In genomic region chr17:39200957-39201510, GRCh38 we compare ENCODE assay signal across 9 cellular contexts. TPM values are rescaled to one million over a fixed set of nuclear protein-coding genes. Genes with fewer than 3 reads are reported as not detected.
DNase-seq lines count a peak whose midpoint lies in the region; ATAC-seq, FAIRE-seq and TF ChIP-seq lines count a peak whose summit lies in the region.
"Had no signal": no experiment of that assay in that cellular context is flagged by ENCODE, and none has a peak within 500 bp of the region (broad histone marks: within the 10 kb centered on the region; RNA-seq: fewer than 3 reads in every experiment).

No MANE protein-coding gene starts in this region.

- H2AFZ ChIP-seq in HepG2 (ENCODE audit: low read length), result no peak overlapping the region

- no peaks in the 10 kb centered on the region; a peak in 1 of 5 replicates for H3K27me3 ChIP-seq in HepG2 (ENCODE audit: control insufficient read depth in 1 of 2, insufficient read depth in 2 of 2, low read length in 2 of 2)
- H3K27me3 ChIP-seq in tibial artery, result no peaks in the 10 kb centered on the region

- peak in 1 of 2 experiments; percentile 57; a peak in 2 of 4 replicates for TF ChIP-seq POLR2A in HepG2 (IDR thresholded peaks at IDR 0.05; ENCODE audit: insufficient read depth in 1 of 2, low read depth in 2 of 2, low read length in 2 of 2)

- H3K36me3 Mint-ChIP-seq in activated CD8-positive, alpha-beta memory T cell treated with anti-CD3 and anti-CD28 coated beads, Interleukin-2, amount 10 ng/mL, durations not matched to agents 7 days and 5 days, result peaks cover 43% of the 10 kb centered on the region
- H3K36me3 Mint-ChIP-seq in activated naive CD8-positive, alpha-beta T cell treated with anti-CD3 and anti-CD28 coated beads, Interleukin-2, amount 10 ng/mL, durations not matched to agents 7 days and 5 days, result peaks cover 34% of the 10 kb centered on the region

- H3K9me3 ChIP-seq in HepG2 (ENCODE audit: low read length) (no peaks in the 10 kb centered on the region), tibial artery (no peaks in the 10 kb centered on the region)

- ATAC-seq in activated CD8-positive, alpha-beta memory T cell treated with anti-CD3 and anti-CD28 coated beads, Interleukin-2, amount 10 ng/mL, durations not matched to agents 7 days and 5 days, result no peak
- no peak for ATAC-seq in activated naive CD8-positive, alpha-beta T cell treated with anti-CD3 and anti-CD28 coated beads, Interleukin-2, amount 10 ng/mL, durations not matched to agents 7 days and 5 days (ENCODE audit: low read depth)
- no peak for ATAC-seq in HepG2
- ATAC-seq in HG02884 (IDR thresholded peaks at IDR 0.05; ENCODE audit: unreplicated experiment), result no peak

- peaks cover 46% of the 10 kb centered on the region for H3K4me1 ChIP-seq in HepG2 (ENCODE audit: insufficient read depth, low read length)
- H3K4me1 ChIP-seq in tibial artery, result peaks cover 0 to 38% (median 32%) of the 10 kb centered on the region in 4 donors

- H3K4me3 ChIP-seq in HepG2 (replicated peaks in 1 of 3; ENCODE audit: insufficient read depth in 1 of 3, low read depth in 2 of 3, low read length in 3 of 3), result peak overlapping the region; percentile 65 to 92 (median 77)
- peak overlapping the region; percentile 81 to 83 for H3K4me3 ChIP-seq in tibial artery

- 21% methylated on average over 11 of the region's 11 CpGs for WGBS in HepG2 (ENCODE audit: low lambda C conversion rate)

- FAIRE-seq in HepG2 (lab: Jason Lieb, UNC), result no peak

- TF ChIP-seq EP300 in HepG2 (IDR thresholded peaks at IDR 0.05; ENCODE audit: low read depth in 2 of 2, low read length in 2 of 2) (no peak), HepG2 (CRISPR knock-in tag; IDR thresholded peaks at IDR 0.05; ENCODE audit: borderline replicate concordance) (no peak)

- POLR2A ChIA-PET in activated naive CD8-positive, alpha-beta T cell treated with anti-CD3 and anti-CD28 coated beads, Interleukin-2, amount 10 ng/mL, durations not matched to agents 7 days and 5 days (lab: Charles Lee), result interaction anchor here (0.7 to 1.6 kb wide), 2 partner anchors 30 to 364 kb away, joined by 3 to 4 read pairs; no protein-coding TSS in a partner anchor
- POLR2A ChIA-PET in HepG2 (lab: Yijun Ruan, JAX), result interaction anchor here (1.6 kb wide), 1 partner anchor 328 kb away, joined by 5 read pairs; no protein-coding TSS in a partner anchor

- TF ChIP-seq CTCF in HepG2 (CRISPR knock-in tag; IDR thresholded peaks at IDR 0.05) (no peak), tibial artery (IDR thresholded peaks at IDR 0.05) (no peak)

- H3K9me3 Mint-ChIP-seq in activated CD8-positive, alpha-beta memory T cell treated with anti-CD3 and anti-CD28 coated beads, Interleukin-2, amount 10 ng/mL, durations not matched to agents 7 days and 5 days (ENCODE audit: low read depth), result no peaks in the 10 kb centered on the region
- no peaks in the 10 kb centered on the region for H3K9me3 Mint-ChIP-seq in activated naive CD8-positive, alpha-beta T cell treated with anti-CD3 and anti-CD28 coated beads, Interleukin-2, amount 10 ng/mL, durations not matched to agents 7 days and 5 days

- peak overlapping the region; percentile 99 for H3K27ac Mint-ChIP-seq in activated CD8-positive, alpha-beta memory T cell treated with anti-CD3 and anti-CD28 coated beads, Interleukin-2, amount 10 ng/mL, durations not matched to agents 7 days and 5 days
- peak overlapping the region; percentile 97 for H3K27ac Mint-ChIP-seq in activated naive CD8-positive, alpha-beta T cell treated with anti-CD3 and anti-CD28 coated beads, Interleukin-2, amount 10 ng/mL, durations not matched to agents 7 days and 5 days

- peak overlapping the region; percentile 98 for H3K9ac ChIP-seq in HepG2 (ENCODE audit: insufficient read depth, low read depth, low read length)

- in situ Hi-C loops in HepG2 (cut with HindIII; ENCODE audit: extremely low pct_ligation_motif_present, low pct_unique_long_range_greater_than_20kb), result no loop called here

- H3K27me3 Mint-ChIP-seq in activated CD8-positive, alpha-beta memory T cell treated with anti-CD3 and anti-CD28 coated beads, Interleukin-2, amount 10 ng/mL, durations not matched to agents 7 days and 5 days, result no peaks in the 10 kb centered on the region
- H3K27me3 Mint-ChIP-seq in activated naive CD8-positive, alpha-beta T cell treated with anti-CD3 and anti-CD28 coated beads, Interleukin-2, amount 10 ng/mL, durations not matched to agents 7 days and 5 days, result no peaks in the 10 kb centered on the region

- H3K4me3 Mint-ChIP-seq in activated CD8-positive, alpha-beta memory T cell treated with anti-CD3 and anti-CD28 coated beads, Interleukin-2, amount 10 ng/mL, durations not matched to agents 7 days and 5 days, result peak overlapping the region; percentile 89
- H3K4me3 Mint-ChIP-seq in activated naive CD8-positive, alpha-beta T cell treated with anti-CD3 and anti-CD28 coated beads, Interleukin-2, amount 10 ng/mL, durations not matched to agents 7 days and 5 days, result peak overlapping the region; percentile 95

- peaks cover 23% of the 10 kb centered on the region for H3K79me2 ChIP-seq in HepG2 (ENCODE audit: insufficient read depth, low read length)

- BruUV-seq in HepG2 (replicated peaks; lab: Mats Ljungman, UMichigan), result no TSS peak

- H3K36me3 ChIP-seq in HepG2 (replicated peaks in 1 of 2; ENCODE audit: control insufficient read depth in 1 of 2, insufficient read depth in 2 of 2, low read length in 2 of 2) (peaks cover 26 to 35% of the 10 kb centered on the region in 2 experiments), tibial artery (peaks cover 39 to 43% (median 41%) of the 10 kb centered on the region in 3 donors)

- intact Hi-C loops in HepG2 (cut with micrococcal nuclease; ENCODE audit: unreplicated experiment), result no loop called here
- intact Hi-C loops in tibial artery (cut with DNase I; ENCODE audit: low total_unique reads), result no loop called here

- no peak for DNase-seq in activated CD8-positive, alpha-beta memory T cell treated with anti-CD3 and anti-CD28 coated beads, Interleukin-2, amount 10 ng/mL, durations not matched to agents 7 days and 5 days
- DNase-seq in activated CD8-positive, alpha-beta memory T cell treated with anti-CD3 and anti-CD28 coated beads, Interleukin-2, amount 50 U/mL, for 48 hours, result no peak
- no peak for DNase-seq in activated naive CD8-positive, alpha-beta T cell treated with anti-CD3 and anti-CD28 coated beads, Interleukin-2, amount 10 ng/mL, durations not matched to agents 7 days and 5 days
- DNase-seq in HepG2 (ENCODE audit: low spot score), result no peak
- DNase-seq in tibial artery, result no peak
- DNase-seq in cerebellum (ENCODE audit: low spot score), result no peak
- DNase-seq in NCI-H526 (lab: John Stamatoyannopoulos, UW), result no peak

- CTCF ChIA-PET in activated CD8-positive, alpha-beta memory T cell treated with anti-CD3 and anti-CD28 coated beads, Interleukin-2, amount 10 ng/mL, durations not matched to agents 7 days and 5 days (lab: Charles Lee), result interaction anchor here (0.7 to 30.8 kb wide), 6 partner anchors 8 to 47 kb away, joined by 3 to 670 read pairs (median 4); partner anchors contain the start of gene ARL5C
- CTCF ChIA-PET in HepG2 (lab: Yijun Ruan, JAX; ENCODE audit: low intra/inter-chr PET ratio, low total read pairs), result no interaction called here

- TF ChIP-seq RAD21 in HepG2 (CRISPR knock-in tag; IDR thresholded peaks at IDR 0.05), result no peak

- H3K4me2 ChIP-seq in HepG2 (ENCODE audit: low read depth, low read length), result peak overlapping the region; percentile 94

- peaks cover 46% of the 10 kb centered on the region for H3K4me1 Mint-ChIP-seq in activated CD8-positive, alpha-beta memory T cell treated with anti-CD3 and anti-CD28 coated beads, Interleukin-2, amount 10 ng/mL, durations not matched to agents 7 days and 5 days
- peaks cover 43% of the 10 kb centered on the region for H3K4me1 Mint-ChIP-seq in activated naive CD8-positive, alpha-beta T cell treated with anti-CD3 and anti-CD28 coated beads, Interleukin-2, amount 10 ng/mL, durations not matched to agents 7 days and 5 days

- peak overlapping the region; percentile 97 for H3K27ac ChIP-seq in HepG2 (ENCODE audit: extremely low read length, insufficient read depth, low read length)
- peak overlapping the region; percentile 98 to 100 for H3K27ac ChIP-seq in tibial artery

- H4K20me1 ChIP-seq in HepG2 (ENCODE audit: insufficient read depth, low read length), result peaks cover 23% of the 10 kb centered on the region

RNA-seq across cellular contexts. Expression of gene RPL19, which starts 1.0 kb away (rescaled TPM):
- total RNA-seq in activated CD8-positive, alpha-beta memory T cell treated with anti-CD3 and anti-CD28 coated beads, Interleukin-2, amount 10 ng/mL, durations not matched to agents 7 days and 5 days, result 1,000 to 10,000 TPM; 1,859 to 1,928 TPM
- total RNA-seq in activated naive CD8-positive, alpha-beta T cell treated with anti-CD3 and anti-CD28 coated beads, Interleukin-2, amount 10 ng/mL, durations not matched to agents 7 days and 5 days, result 1,000 to 10,000 TPM; 2,120 to 2,134 TPM
- total RNA-seq in HepG2 (2016; rRNA removed; fragmentation: Illumina TruSeq; extraction: Trizol) (2,768 and 3,257 TPM in 2 replicates), cerebellum (493 TPM)
- total RNA-seq in HepG2 (2016; cell fraction: cytosol; rRNA removed; fragmentation: Illumina TruSeq; extraction: Trizol; ENCODE audit: low read depth), result 3,353 and 3,708 TPM in 2 replicates
- total RNA-seq in HepG2 (2016; cell fraction: insoluble cytoplasmic fraction; rRNA removed; fragmentation: Illumina TruSeq; extraction: Trizol), result 2,694 and 3,334 TPM in 2 replicates
- 5,175 and 5,294 TPM in 2 replicates for total RNA-seq in HepG2 (2016; cell fraction: membrane; rRNA removed; fragmentation: Illumina TruSeq; extraction: Trizol)
- total RNA-seq in HepG2 (2016; cell fraction: nucleus; rRNA removed; fragmentation: Illumina TruSeq; extraction: Trizol), result 990 and 1,076 TPM in 2 replicates
- polyA plus RNA-seq in HepG2 (2011; rRNA removed), result 2,522 and 2,554 TPM in 2 replicates
- 3,383 and 3,728 TPM in 2 replicates for polyA plus RNA-seq in HepG2 (2011; cell fraction: cytosol; rRNA removed)
- 768 and 1,029 TPM in 2 replicates for polyA plus RNA-seq in HepG2 (2011; cell fraction: nucleus; rRNA removed)
- 2,340 and 2,506 TPM in 2 replicates for polyA plus RNA-seq in HepG2 (2012)
- 5,160 and 5,701 TPM in 2 replicates for polyA plus RNA-seq in HepG2 (2016; cell fraction: cytosol; fragmentation: Illumina TruSeq; extraction: Trizol; ENCODE audit: low read depth)
- 4,287 and 4,430 TPM in 2 replicates for polyA plus RNA-seq in HepG2 (2016; cell fraction: insoluble cytoplasmic fraction; fragmentation: Illumina TruSeq; extraction: Trizol; ENCODE audit: low read depth)
- 6,675 and 6,831 TPM in 2 replicates for polyA plus RNA-seq in HepG2 (2016; cell fraction: membrane; fragmentation: Illumina TruSeq; extraction: Trizol; ENCODE audit: low read depth)
- polyA plus RNA-seq in HepG2 (2016; cell fraction: nucleus; fragmentation: Illumina TruSeq; extraction: Trizol; ENCODE audit: insufficient read depth, low read depth), result 2,116 and 2,174 TPM in 2 replicates
- polyA minus RNA-seq in HepG2 (2011; rRNA and poly(A)+ RNA removed; ENCODE audit: low replicate concordance), result 413 and 602 TPM in 2 replicates
- polyA minus RNA-seq in HepG2 (2011; cell fraction: cytosol; rRNA and poly(A)+ RNA removed), result 764 and 846 TPM in 2 replicates
- polyA minus RNA-seq in HepG2 (2011; cell fraction: nucleus; rRNA and poly(A)+ RNA removed), result 184 and 212 TPM in 2 replicates

RNA-seq across cellular contexts. Expression of gene CACNB1, which starts 3.6 kb away (rescaled TPM):
- total RNA-seq in activated CD8-positive, alpha-beta memory T cell treated with anti-CD3 and anti-CD28 coated beads, Interleukin-2, amount 10 ng/mL, durations not matched to agents 7 days and 5 days, result 10 to 100 TPM; 21.0 to 32.9 TPM
- total RNA-seq in activated naive CD8-positive, alpha-beta T cell treated with anti-CD3 and anti-CD28 coated beads, Interleukin-2, amount 10 ng/mL, durations not matched to agents 7 days and 5 days, result 10 to 100 TPM; 25.9 to 27.2 TPM
- total RNA-seq in HepG2 (2016; rRNA removed; fragmentation: Illumina TruSeq; extraction: Trizol) (0.60 and 0.75 TPM in 2 replicates), cerebellum (20.7 TPM)
- total RNA-seq in HepG2 (2016; cell fraction: cytosol; rRNA removed; fragmentation: Illumina TruSeq; extraction: Trizol; ENCODE audit: low read depth), result 0.26 and 0.71 TPM in 2 replicates
- 0.19 and 0.84 TPM in 2 replicates for total RNA-seq in HepG2 (2016; cell fraction: insoluble cytoplasmic fraction; rRNA removed; fragmentation: Illumina TruSeq; extraction: Trizol)
- total RNA-seq in HepG2 (2016; cell fraction: membrane; rRNA removed; fragmentation: Illumina TruSeq; extraction: Trizol), result 0.34 and 0.48 TPM in 2 replicates
- 1.8 TPM in 2 replicates for total RNA-seq in HepG2 (2016; cell fraction: nucleus; rRNA removed; fragmentation: Illumina TruSeq; extraction: Trizol)
- 1.5 and 2.9 TPM in 2 replicates for polyA plus RNA-seq in HepG2 (2011; rRNA removed)
- polyA plus RNA-seq in HepG2 (2011; cell fraction: cytosol; rRNA removed), result 0.50 and 0.51 TPM in 2 replicates
- polyA plus RNA-seq in HepG2 (2011; cell fraction: nucleus; rRNA removed), result 8.4 and 12.2 TPM in 2 replicates
- 1.3 and 1.5 TPM in 2 replicates for polyA plus RNA-seq in HepG2 (2012)
- polyA plus RNA-seq in HepG2 (2016; cell fraction: cytosol; fragmentation: Illumina TruSeq; extraction: Trizol; ENCODE audit: low read depth), result 0.28 and 0.34 TPM in 2 replicates
- 0.47 and 0.96 TPM in 2 replicates for polyA plus RNA-seq in HepG2 (2016; cell fraction: insoluble cytoplasmic fraction; fragmentation: Illumina TruSeq; extraction: Trizol; ENCODE audit: low read depth)
- polyA plus RNA-seq in HepG2 (2016; cell fraction: membrane; fragmentation: Illumina TruSeq; extraction: Trizol; ENCODE audit: low read depth), result 0.38 and 0.40 TPM in 2 replicates
- 4.7 and 7.2 TPM in 2 replicates for polyA plus RNA-seq in HepG2 (2016; cell fraction: nucleus; fragmentation: Illumina TruSeq; extraction: Trizol; ENCODE audit: insufficient read depth, low read depth)
- 4.4 and 8.5 TPM in 2 replicates for polyA minus RNA-seq in HepG2 (2011; rRNA and poly(A)+ RNA removed; ENCODE audit: low replicate concordance)
- polyA minus RNA-seq in HepG2 (2011; cell fraction: cytosol; rRNA and poly(A)+ RNA removed), result 0.40 and 1.3 TPM in 2 replicates
- 3.0 and 5.8 TPM in 2 replicates for polyA minus RNA-seq in HepG2 (2011; cell fraction: nucleus; rRNA and poly(A)+ RNA removed)

RNA-seq across cellular contexts. Expression of gene STAC2, which starts 24.7 kb away (rescaled TPM):
- total RNA-seq in activated CD8-positive, alpha-beta memory T cell treated with anti-CD3 and anti-CD28 coated beads, Interleukin-2, amount 10 ng/mL, durations not matched to agents 7 days and 5 days, result not detected
- total RNA-seq in activated naive CD8-positive, alpha-beta T cell treated with anti-CD3 and anti-CD28 coated beads, Interleukin-2, amount 10 ng/mL, durations not matched to agents 7 days and 5 days, result not detected
- total RNA-seq in HepG2 (2016; rRNA removed; fragmentation: Illumina TruSeq; extraction: Trizol) (not detected in 2 replicates), cerebellum (0.64 TPM)
- not detected in 2 replicates for total RNA-seq in HepG2 (2016; cell fraction: cytosol; rRNA removed; fragmentation: Illumina TruSeq; extraction: Trizol; ENCODE audit: low read depth)
- total RNA-seq in HepG2 (2016; cell fraction: insoluble cytoplasmic fraction; rRNA removed; fragmentation: Illumina TruSeq; extraction: Trizol), result not detected in 2 replicates
- not detected in 2 replicates for total RNA-seq in HepG2 (2016; cell fraction: membrane; rRNA removed; fragmentation: Illumina TruSeq; extraction: Trizol)
- total RNA-seq in HepG2 (2016; cell fraction: nucleus; rRNA removed; fragmentation: Illumina TruSeq; extraction: Trizol), result not detected in 2 replicates
- not detected in 2 replicates for polyA plus RNA-seq in HepG2 (2011; rRNA removed)
- polyA plus RNA-seq in HepG2 (2011; cell fraction: cytosol; rRNA removed), result not detected in 2 replicates
- polyA plus RNA-seq in HepG2 (2011; cell fraction: nucleus; rRNA removed), result not detected in 2 replicates
- not detected in 2 replicates for polyA plus RNA-seq in HepG2 (2012)
- polyA plus RNA-seq in HepG2 (2016; cell fraction: cytosol; fragmentation: Illumina TruSeq; extraction: Trizol; ENCODE audit: low read depth), result 0.02 TPM in 1 of 2 replicates, not detected in the other
- polyA plus RNA-seq in HepG2 (2016; cell fraction: insoluble cytoplasmic fraction; fragmentation: Illumina TruSeq; extraction: Trizol; ENCODE audit: low read depth), result not detected in 2 replicates
- not detected in 2 replicates for polyA plus RNA-seq in HepG2 (2016; cell fraction: membrane; fragmentation: Illumina TruSeq; extraction: Trizol; ENCODE audit: low read depth)
- polyA plus RNA-seq in HepG2 (2016; cell fraction: nucleus; fragmentation: Illumina TruSeq; extraction: Trizol; ENCODE audit: insufficient read depth, low read depth), result not detected in 2 replicates
- polyA minus RNA-seq in HepG2 (2011; rRNA and poly(A)+ RNA removed; ENCODE audit: low replicate concordance), result 0.37 TPM in 1 of 2 replicates, not detected in the other
- not detected in 2 replicates for polyA minus RNA-seq in HepG2 (2011; cell fraction: cytosol; rRNA and poly(A)+ RNA removed)
- polyA minus RNA-seq in HepG2 (2011; cell fraction: nucleus; rRNA and poly(A)+ RNA removed), result not detected in 2 replicates

RNA-seq across cellular contexts. Expression of gene ARL5C, which starts 35.1 kb away (rescaled TPM):
- under 1 TPM in 1 of 2 experiments, not detected in 1; 0.35 TPM for total RNA-seq in activated CD8-positive, alpha-beta memory T cell treated with anti-CD3 and anti-CD28 coated beads, Interleukin-2, amount 10 ng/mL, durations not matched to agents 7 days and 5 days
- under 1 TPM in 1 of 2 experiments, not detected in 1; 0.11 TPM for total RNA-seq in activated naive CD8-positive, alpha-beta T cell treated with anti-CD3 and anti-CD28 coated beads, Interleukin-2, amount 10 ng/mL, durations not matched to agents 7 days and 5 days
- total RNA-seq in HepG2 (2016; rRNA removed; fragmentation: Illumina TruSeq; extraction: Trizol), result not detected in 2 replicates
- not detected in 2 replicates for total RNA-seq in HepG2 (2016; cell fraction: cytosol; rRNA removed; fragmentation: Illumina TruSeq; extraction: Trizol; ENCODE audit: low read depth)
- not detected in 2 replicates for total RNA-seq in HepG2 (2016; cell fraction: insoluble cytoplasmic fraction; rRNA removed; fragmentation: Illumina TruSeq; extraction: Trizol)
- not detected in 2 replicates for total RNA-seq in HepG2 (2016; cell fraction: membrane; rRNA removed; fragmentation: Illumina TruSeq; extraction: Trizol)
- not detected in 2 replicates for total RNA-seq in HepG2 (2016; cell fraction: nucleus; rRNA removed; fragmentation: Illumina TruSeq; extraction: Trizol)
- polyA plus RNA-seq in HepG2 (2011; rRNA removed), result not detected in 2 replicates
- not detected in 2 replicates for polyA plus RNA-seq in HepG2 (2011; cell fraction: cytosol; rRNA removed)
- not detected in 2 replicates for polyA plus RNA-seq in HepG2 (2011; cell fraction: nucleus; rRNA removed)
- not detected in 2 replicates for polyA plus RNA-seq in HepG2 (2012)
- polyA plus RNA-seq in HepG2 (2016; cell fraction: cytosol; fragmentation: Illumina TruSeq; extraction: Trizol; ENCODE audit: low read depth), result not detected in 2 replicates
- not detected in 2 replicates for polyA plus RNA-seq in HepG2 (2016; cell fraction: insoluble cytoplasmic fraction; fragmentation: Illumina TruSeq; extraction: Trizol; ENCODE audit: low read depth)
- not detected in 2 replicates for polyA plus RNA-seq in HepG2 (2016; cell fraction: membrane; fragmentation: Illumina TruSeq; extraction: Trizol; ENCODE audit: low read depth)
- polyA plus RNA-seq in HepG2 (2016; cell fraction: nucleus; fragmentation: Illumina TruSeq; extraction: Trizol; ENCODE audit: insufficient read depth, low read depth), result not detected in 2 replicates
- polyA minus RNA-seq in HepG2 (2011; rRNA and poly(A)+ RNA removed; ENCODE audit: low replicate concordance), result 0.09 TPM in 1 of 2 replicates, not detected in the other
- polyA minus RNA-seq in HepG2 (2011; cell fraction: cytosol; rRNA and poly(A)+ RNA removed), result not detected in 2 replicates
- not detected in 2 replicates for polyA minus RNA-seq in HepG2 (2011; cell fraction: nucleus; rRNA and poly(A)+ RNA removed)
- not detected for total RNA-seq in cerebellum
- total RNA-seq: Daoy had no signal

RNA-seq across cellular contexts. Expression of gene PLXDC1, which starts 49.6 kb away (rescaled TPM):
- 1 to 10 TPM; 1.2 to 9.0 TPM for total RNA-seq in activated CD8-positive, alpha-beta memory T cell treated with anti-CD3 and anti-CD28 coated beads, Interleukin-2, amount 10 ng/mL, durations not matched to agents 7 days and 5 days
- 10 to 100 TPM in 1 of 2 experiments, 1 to 10 TPM in 1; 9.6 to 17.9 TPM for total RNA-seq in activated naive CD8-positive, alpha-beta T cell treated with anti-CD3 and anti-CD28 coated beads, Interleukin-2, amount 10 ng/mL, durations not matched to agents 7 days and 5 days
- total RNA-seq in HepG2 (2016; rRNA removed; fragmentation: Illumina TruSeq; extraction: Trizol) (not detected in 2 replicates), cerebellum (14.6 TPM)
- not detected in 2 replicates for total RNA-seq in HepG2 (2016; cell fraction: cytosol; rRNA removed; fragmentation: Illumina TruSeq; extraction: Trizol; ENCODE audit: low read depth)
- not detected in 2 replicates for total RNA-seq in HepG2 (2016; cell fraction: insoluble cytoplasmic fraction; rRNA removed; fragmentation: Illumina TruSeq; extraction: Trizol)
- total RNA-seq in HepG2 (2016; cell fraction: membrane; rRNA removed; fragmentation: Illumina TruSeq; extraction: Trizol), result not detected in 2 replicates
- total RNA-seq in HepG2 (2016; cell fraction: nucleus; rRNA removed; fragmentation: Illumina TruSeq; extraction: Trizol), result not detected in 2 replicates
- polyA plus RNA-seq in HepG2 (2011; rRNA removed), result not detected in 2 replicates
- polyA plus RNA-seq in HepG2 (2011; cell fraction: cytosol; rRNA removed), result not detected in 2 replicates
- not detected in 2 replicates for polyA plus RNA-seq in HepG2 (2011; cell fraction: nucleus; rRNA removed)
- not detected in 2 replicates for polyA plus RNA-seq in HepG2 (2012)
- polyA plus RNA-seq in HepG2 (2016; cell fraction: cytosol; fragmentation: Illumina TruSeq; extraction: Trizol; ENCODE audit: low read depth), result not detected in 2 replicates
- polyA plus RNA-seq in HepG2 (2016; cell fraction: insoluble cytoplasmic fraction; fragmentation: Illumina TruSeq; extraction: Trizol; ENCODE audit: low read depth), result not detected in 2 replicates
- not detected in 2 replicates for polyA plus RNA-seq in HepG2 (2016; cell fraction: membrane; fragmentation: Illumina TruSeq; extraction: Trizol; ENCODE audit: low read depth)
- not detected in 2 replicates for polyA plus RNA-seq in HepG2 (2016; cell fraction: nucleus; fragmentation: Illumina TruSeq; extraction: Trizol; ENCODE audit: insufficient read depth, low read depth)
- polyA minus RNA-seq in HepG2 (2011; rRNA and poly(A)+ RNA removed; ENCODE audit: low replicate concordance), result 0.44 TPM in 1 of 2 replicates, not detected in the other
- polyA minus RNA-seq in HepG2 (2011; cell fraction: cytosol; rRNA and poly(A)+ RNA removed), result not detected in 2 replicates
- polyA minus RNA-seq in HepG2 (2011; cell fraction: nucleus; rRNA and poly(A)+ RNA removed), result not detected in 2 replicates
